ENCODE assay signal across 8 cellular contexts in the genomic region with DNA sequence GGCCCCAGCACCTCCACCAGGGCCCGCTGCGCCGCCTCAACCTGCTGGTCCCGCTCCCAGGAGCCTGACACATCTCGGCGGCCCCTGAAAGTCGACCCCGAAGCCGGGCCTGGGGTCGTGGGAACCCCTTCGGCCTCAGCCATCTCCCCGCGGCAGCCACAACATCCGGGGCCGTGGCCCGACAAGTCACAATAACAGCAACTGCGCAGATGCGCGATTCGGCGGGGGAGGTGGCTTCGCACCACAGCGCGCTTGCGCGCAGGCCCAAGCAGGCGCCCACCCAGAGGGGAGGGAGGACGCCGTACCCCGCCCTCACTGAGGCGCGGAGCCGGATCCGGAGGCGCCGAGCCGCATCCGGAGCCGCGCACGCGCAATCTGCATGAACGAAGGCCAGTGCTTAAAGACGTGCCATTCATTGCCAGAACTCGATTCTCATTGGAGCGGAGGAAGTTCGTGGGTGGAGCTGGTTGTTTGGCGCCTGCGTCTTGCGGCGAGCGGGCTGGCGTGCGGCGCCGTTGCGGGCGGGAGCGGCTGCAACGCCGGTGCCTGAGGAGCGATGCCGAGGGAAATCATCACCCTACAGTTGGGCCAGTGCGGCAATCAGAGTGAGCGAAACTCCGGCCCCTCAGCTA. TPM values are rescaled to one million over a fixed set of nuclear protein-coding genes. Genes with fewer than 3 reads are reported as not detected.
DNase-seq lines count a peak whose midpoint lies in the region; ATAC-seq and TF ChIP-seq lines count a peak whose summit lies in the region.

A gene with protein sequence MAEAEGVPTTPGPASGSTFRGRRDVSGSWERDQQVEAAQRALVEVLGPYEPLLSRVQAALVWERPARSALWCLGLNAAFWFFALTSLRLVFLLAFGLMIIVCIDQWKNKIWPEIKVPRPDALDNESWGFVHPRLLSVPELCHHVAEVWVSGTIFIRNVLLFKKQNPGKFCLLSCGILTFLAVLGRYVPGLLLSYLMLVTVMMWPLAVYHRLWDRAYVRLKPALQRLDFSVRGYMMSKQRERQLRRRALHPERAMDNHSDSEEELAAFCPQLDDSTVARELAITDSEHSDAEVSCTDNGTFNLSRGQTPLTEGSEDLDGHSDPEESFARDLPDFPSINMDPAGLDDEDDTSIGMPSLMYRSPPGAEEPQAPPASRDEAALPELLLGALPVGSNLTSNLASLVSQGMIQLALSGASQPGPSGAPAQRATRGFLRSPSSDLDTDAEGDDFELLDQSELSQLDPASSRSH (minus strand): TSS at position 193 of the 632 bp plus-strand sequence. CDS start 50 bp downstream, at position 143.
A gene (plus strand): TSS at position 502 of the 632 bp plus-strand sequence. CDS start 55 bp downstream, at position 557.

- TF ChIP-seq CTCF in DOHH2 (IDR thresholded peaks at IDR 0.05; ENCODE audit: low read depth, low read length, poor library complexity, severe bottlenecking): no peak
- TF ChIP-seq CTCF in esophagus muscularis mucosa (IDR thresholded peaks at IDR 0.05): peak; percentile 19 to 53 (median 48)

- peaks cover 36% of the 10 kb centered on the region for H3K4me1 ChIP-seq in DOHH2 (ENCODE audit: control insufficient read depth, low read length)
- peaks cover 31% of the 10 kb centered on the region for H3K4me1 ChIP-seq in Karpas-422 (ENCODE audit: low read length)
- H3K4me1 ChIP-seq in esophagus muscularis mucosa: peaks cover 31 to 52% (median 52%) of the 10 kb centered on the region in 4 donors
- H3K4me1 ChIP-seq in muscle layer of duodenum (ENCODE audit: control insufficient read depth in 1 of 2, insufficient read depth in 2 of 2, low read length in 2 of 2): peaks cover 0 to 28% of the 10 kb centered on the region in 2 donors

- peak; percentile 59 for TF ChIP-seq POLR2A in esophagus muscularis mucosa (IDR thresholded peaks at IDR 0.05; ENCODE audit: low read depth)

- peak; percentile 99 for DNase-seq in Karpas-422
- DNase-seq in RKO (ENCODE audit: low spot score): peak; percentile 99
- DNase-seq in activated T-helper 1 cell treated with Interleukin-2 at 50 U/mL for 16 hours (ENCODE audit: low read depth): peak; percentile 100
- peak; percentile 99 for DNase-seq in esophagus muscularis mucosa (ENCODE audit: extremely low spot score)
- DNase-seq in stimulated activated CD8-positive, alpha-beta memory T cell treated with anti-CD3 and anti-CD28 coated beads, Interleukin-7, amount 100 ng/mL, for 4 hours (ENCODE audit: low read depth in 2 of 2): peak; percentile 97 to 99

- peak within 1 kb of the TSS; percentile 97 for H2AFZ ChIP-seq in Karpas-422 (ENCODE audit: low read length)

- H3K36me3 ChIP-seq in DOHH2 (ENCODE audit: control insufficient read depth, low read length) (peaks cover 41% of the 10 kb centered on the region), Karpas-422 (ENCODE audit: insufficient read depth, low read length) (peaks cover 7% of the 10 kb centered on the region; the same call in 1 of the 2 replicates), esophagus muscularis mucosa (peaks cover 24 to 27% (median 26%) of the 10 kb centered on the region in 4 donors), muscle layer of duodenum (ENCODE audit: control insufficient read depth in 1 of 2, insufficient read depth in 2 of 2, low read length in 2 of 2) (peaks cover 12 to 26% of the 10 kb centered on the region in 2 donors)

- H3F3A ChIP-seq in DOHH2 (ENCODE audit: control insufficient read depth, insufficient read depth): peaks cover 2% of the 10 kb centered on the region; the same call in 1 of the 2 replicates

- peak; percentile 80 for ATAC-seq in GM21825 (IDR thresholded peaks at IDR 0.05; ENCODE audit: unreplicated experiment)

- H3K4me2 ChIP-seq in DOHH2 (ENCODE audit: low read length) (peak within 1 kb of the TSS; percentile 81), Karpas-422 (ENCODE audit: low read depth, low read length, poor library complexity, severe bottlenecking) (peak within 1 kb of the TSS; percentile 99)

- H4K20me1 ChIP-seq in DOHH2 (ENCODE audit: control insufficient read depth, insufficient read depth, low read depth, low read length) (no peaks in the 10 kb centered on the region), Karpas-422 (ENCODE audit: insufficient read depth, low read depth, low read length) (no peaks in the 10 kb centered on the region)

- intact Hi-C loops in esophagus muscularis mucosa (cut with DNase I): loop anchor here (2.0 kb wide), 1 partner anchor 70 kb away; no protein-coding TSS in a partner anchor

- no peak for TF ChIP-seq EP300 in esophagus muscularis mucosa (IDR thresholded peaks at IDR 0.05)

- WGBS in esophagus muscularis mucosa: 0% methylated on average over 22 of the region's 66 CpGs

- peaks cover 60% of the 10 kb centered on the region for H3K79me2 ChIP-seq in DOHH2 (ENCODE audit: control insufficient read depth, low read length)
- H3K79me2 ChIP-seq in Karpas-422 (ENCODE audit: low read length): peaks cover 58% of the 10 kb centered on the region

- H3K27ac ChIP-seq in DOHH2 (ENCODE audit: low read depth, low read length) (peak within 1 kb of the TSS; percentile 54), Karpas-422 (ENCODE audit: low read length) (peak within 1 kb of the TSS; percentile 56), esophagus muscularis mucosa (replicated peaks in 1 of 4) (peak within 1 kb of the TSS; percentile 89 to 95 (median 94)), muscle layer of duodenum (ENCODE audit: low read length) (peak within 1 kb of the TSS; percentile 68)

- no peaks in the 10 kb centered on the region for H3K27me3 ChIP-seq in DOHH2 (ENCODE audit: control insufficient read depth, low read length)
- no peaks in the 10 kb centered on the region for H3K27me3 ChIP-seq in Karpas-422 (ENCODE audit: low read length)
- no peaks in the 10 kb centered on the region for H3K27me3 ChIP-seq in esophagus muscularis mucosa
- no peaks in the 10 kb centered on the region for H3K27me3 ChIP-seq in muscle layer of duodenum (ENCODE audit: low read depth, low read length)

- peak within 1 kb of the TSS; percentile 95 for H3K9ac ChIP-seq in Karpas-422 (ENCODE audit: low read length)

- no peaks in the 10 kb centered on the region for H3K9me2 ChIP-seq in DOHH2 (replicated peaks; ENCODE audit: control insufficient read depth, low read length)
- no peaks in the 10 kb centered on the region for H3K9me2 ChIP-seq in Karpas-422 (replicated peaks; ENCODE audit: insufficient read depth, low read length)

- H3K9me3 ChIP-seq in DOHH2 (ENCODE audit: control insufficient read depth, insufficient read depth, low read length): no peaks in the 10 kb centered on the region
- no peaks in the 10 kb centered on the region for H3K9me3 ChIP-seq in Karpas-422 (ENCODE audit: low read length)
- no peaks in the 10 kb centered on the region for H3K9me3 ChIP-seq in esophagus muscularis mucosa
- H3K9me3 ChIP-seq in muscle layer of duodenum (ENCODE audit: control insufficient read depth in 1 of 2, low read length in 2 of 2): no peaks in the 10 kb centered on the region

- H3K4me3 ChIP-seq in DOHH2 (ENCODE audit: low read length) (peak within 1 kb of the TSS; percentile 91), Karpas-422 (ENCODE audit: low read length) (peak within 1 kb of the TSS; percentile 98), esophagus muscularis mucosa (peak within 1 kb of the TSS; percentile 72 to 97 (median 86)), muscle layer of duodenum (ENCODE audit: low read depth in 1 of 2, low read length in 2 of 2) (peak within 1 kb of the TSS; percentile 78 to 99)

RNA-seq across cellular contexts. Expression of the first gene that starts in this region (rescaled TPM):
- 37.4 and 39.5 TPM in 2 replicates for total RNA-seq in Karpas-422 (2014; rRNA removed; shearing (Covaris generic); ENCODE audit: low replicate concordance)
- total RNA-seq in esophagus muscularis mucosa: 10 to 100 TPM; 42.7 to 93.3 (median 57.0) TPM

RNA-seq across cellular contexts. Expression of the second gene that starts in this region (rescaled TPM):
- 27.4 and 47.6 TPM in 2 replicates for total RNA-seq in Karpas-422 (2014; rRNA removed; shearing (Covaris generic); ENCODE audit: low replicate concordance)
- 10 to 100 TPM; 30.6 to 89.0 (median 55.0) TPM for total RNA-seq in esophagus muscularis mucosa

Comparison
In these comparisons a context has a peak if more than half of its experiments do, and no peak if none do; other contexts are left out.
1. Peak in every context shown above with its lines: DNase-seq, ATAC-seq, H3K4me3 ChIP-seq and H3K27ac ChIP-seq.